Comparison of ENCODE assay signal across 8 cellular contexts in the genomic region with DNA sequence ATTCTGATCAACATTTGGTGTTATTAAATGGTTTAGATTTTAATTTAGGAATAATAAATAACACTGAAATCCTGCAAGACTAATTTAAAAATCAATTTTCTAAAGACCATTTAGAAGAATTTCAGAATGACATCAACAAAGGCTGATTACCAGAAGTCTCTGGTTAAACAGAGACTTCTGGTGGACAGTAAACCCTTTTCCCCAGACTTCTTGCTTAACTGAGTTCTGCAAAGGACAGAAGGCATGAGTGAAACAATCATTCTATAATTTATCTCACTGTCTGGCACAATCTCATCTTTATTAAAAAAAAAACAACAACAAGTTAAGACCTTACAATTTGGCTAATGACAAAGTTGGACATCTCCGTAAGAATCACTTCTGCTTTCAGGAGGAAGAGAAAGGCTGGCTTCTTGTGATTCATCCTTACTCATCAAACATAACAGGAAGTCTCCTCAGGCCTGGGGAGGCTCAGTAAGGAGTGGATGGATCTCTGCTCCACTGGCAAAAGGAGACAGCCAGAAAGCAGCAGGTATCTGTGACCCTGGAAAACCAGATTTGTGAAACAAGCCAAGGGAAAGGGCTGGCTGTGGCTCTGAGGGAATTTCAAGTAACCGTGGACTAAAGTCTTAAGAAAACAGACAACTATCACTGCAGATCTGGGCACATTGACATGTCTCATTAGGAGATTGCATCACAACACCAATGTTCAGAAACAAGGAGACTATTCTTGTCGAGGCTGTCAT. TPM values are rescaled to one million over a fixed set of nuclear protein-coding genes. Genes with fewer than 3 reads are reported as not detected.
DNase-seq lines count a peak whose midpoint lies in the region; ATAC-seq and TF ChIP-seq lines count a peak whose summit lies in the region.

No MANE protein-coding gene starts in this region.

- H3K27ac Mint-ChIP-seq in activated CD8-positive, alpha-beta T cell treated with anti-CD3 and anti-CD28 coated beads for 36 hours, result peak overlapping the region; percentile 80

- H3K4me1 Mint-ChIP-seq in activated CD8-positive, alpha-beta T cell treated with anti-CD3 and anti-CD28 coated beads for 36 hours (ENCODE audit: low read depth), result peaks cover 28% of the 10 kb centered on the region

- no peaks in the 10 kb centered on the region for H3K9me2 ChIP-seq in GM23248 (ENCODE audit: insufficient read depth)

- no peaks in the 10 kb centered on the region for H4K20me1 ChIP-seq in GM23248 (ENCODE audit: insufficient read depth)

- TF ChIP-seq POLR2A in sigmoid colon (IDR thresholded peaks at IDR 0.05), result no peak

- H3K4me2 ChIP-seq in GM23248 (ENCODE audit: unreplicated experiment), result peak overlapping the region; percentile 81

- peaks cover 3% of the 10 kb centered on the region for H3K27me3 Mint-ChIP-seq in activated CD8-positive, alpha-beta T cell treated with anti-CD3 and anti-CD28 coated beads for 36 hours

- CTCF ChIA-PET in activated CD8-positive, alpha-beta T cell treated with anti-CD3 and anti-CD28 coated beads for 36 hours (lab: Charles Lee), result interaction anchor here (0.7 to 4.5 kb wide), 7 partner anchors 10 to 98 kb away, joined by 3 to 70 read pairs (median 5); a partner anchor contains a TSS

- H3K4me1 ChIP-seq in GM23248 (ENCODE audit: insufficient read depth), result peaks cover 20% of the 10 kb centered on the region
- H3K4me1 ChIP-seq in foreskin keratinocyte, result peaks cover 14% of the 10 kb centered on the region
- H3K4me1 ChIP-seq in sigmoid colon, result peaks cover 0 to 15% (median 5%) of the 10 kb centered on the region in 4 donors

- H3K9me3 ChIP-seq in GM23248 (ENCODE audit: low read depth) (no peaks in the 10 kb centered on the region), sigmoid colon (no peaks in the 10 kb centered on the region)

- no peak for TF ChIP-seq CTCF in activated CD8-positive, alpha-beta T cell treated with anti-CD3 and anti-CD28 coated beads for 36 hours (IDR thresholded peaks at IDR 0.05)
- TF ChIP-seq CTCF in foreskin keratinocyte (conservative IDR thresholded peaks at IDR 0.05), result no peak
- no peak for TF ChIP-seq CTCF in sigmoid colon (IDR thresholded peaks at IDR 0.05)

- ATAC-seq in activated CD8-positive, alpha-beta T cell treated with anti-CD3 and anti-CD28 coated beads for 36 hours, result peak; percentile 76
- ATAC-seq in foreskin keratinocyte, result peak; percentile 97

- intact Hi-C loops in activated CD8-positive, alpha-beta T cell treated with anti-CD3 and anti-CD28 coated beads for 36 hours (cut with micrococcal nuclease), result loop anchor here (2.0 kb wide), 1 partner anchor 99 kb away; no protein-coding TSS in a partner anchor
- intact Hi-C loops in sigmoid colon (cut with DNase I), result no loop called here

- H3K36me3 ChIP-seq in GM23248 (ENCODE audit: low read depth) (no peaks in the 10 kb centered on the region), sigmoid colon (no peaks in the 10 kb centered on the region)

- no peaks in the 10 kb centered on the region for H3K9me3 Mint-ChIP-seq in activated CD8-positive, alpha-beta T cell treated with anti-CD3 and anti-CD28 coated beads for 36 hours

- H3K4me3 ChIP-seq in GM23248 (peak overlapping the region; percentile 58), sigmoid colon (no peak overlapping the region)

- POLR2A ChIA-PET in activated CD8-positive, alpha-beta T cell treated with anti-CD3 and anti-CD28 coated beads for 36 hours (lab: Charles Lee), result no interaction called here

- peak overlapping the region; percentile 79 for H3K4me3 Mint-ChIP-seq in activated CD8-positive, alpha-beta T cell treated with anti-CD3 and anti-CD28 coated beads for 36 hours

- H3K79me2 ChIP-seq in GM23248 (ENCODE audit: insufficient read depth), result no peaks in the 10 kb centered on the region

- DNase-seq in ELF-1 (ENCODE audit: low read depth, low spot score) (peak; percentile 52), GM23248 (peak; percentile 94), Kasumi-1 (lab: John Stamatoyannopoulos, UW) (peak; percentile 89 to 90), foreskin keratinocyte (peak; percentile 87 to 93), sigmoid colon (no peak), NCI-H2029 treated with DMSO at 0.1 percent for 48 hours (lab: John Stamatoyannopoulos, UW) (no peak), NCI-H2107 treated with DMSO at 0.1 percent for 48 hours (lab: John Stamatoyannopoulos, UW; ENCODE audit: unreplicated experiment) (no peak)
- peak; percentile 47 for DNase-seq in activated CD8-positive, alpha-beta T cell treated with anti-CD3 and anti-CD28 coated beads for 36 hours

- peak overlapping the region; percentile 44 for H3K9ac ChIP-seq in GM23248

- in situ Hi-C loops in GM23248 (cut with MboI), result no loop called here

- no peaks in the 10 kb centered on the region for H3K27me3 ChIP-seq in GM23248 (replicated peaks; ENCODE audit: insufficient read depth)
- H3K27me3 ChIP-seq in foreskin keratinocyte, result no peaks in the 10 kb centered on the region
- no peaks in the 10 kb centered on the region for H3K27me3 ChIP-seq in sigmoid colon

- no peaks in the 10 kb centered on the region for H3K36me3 Mint-ChIP-seq in activated CD8-positive, alpha-beta T cell treated with anti-CD3 and anti-CD28 coated beads for 36 hours (ENCODE audit: low read depth)

- no peak for TF ChIP-seq EP300 in sigmoid colon (IDR thresholded peaks at IDR 0.05)

- H3K27ac ChIP-seq in GM23248 (peak overlapping the region; percentile 71), foreskin keratinocyte (peak overlapping the region; percentile 51), sigmoid colon (peak overlapping the region; percentile 46 to 71 (median 60))

- peaks cover 22% of the 10 kb centered on the region for H3F3A ChIP-seq in GM23248 (ENCODE audit: insufficient read depth)

- 1 to 6% methylated on average over 3 of the region's 3 CpGs for WGBS in GM23248 (ENCODE audit: low coverage in 1 of 2, low lambda C conversion rate in 2 of 2, missing lambda C conversion rate in 2 of 2), 2 experiments
- WGBS in sigmoid colon, 2 donors, result 43 to 67% methylated on average over 3 of the region's 3 CpGs

- H2AFZ ChIP-seq in GM23248, result peak overlapping the region; percentile 80

RNA-seq across cellular contexts. Expression of a gene that starts 0.9 kb away (rescaled TPM):
- 0.76 and 3.4 TPM in 2 replicates for total RNA-seq in GM23248 (2014; rRNA removed; shearing (Covaris generic))
- polyA plus RNA-seq in GM23248 (2016; fragmentation: Nextera tagmentation; extraction: Ambion mirVana) (0.36 and 0.37 TPM in 2 replicates), foreskin keratinocyte (0.09 and 0.17 TPM in 2 replicates), sigmoid colon (1 to 10 TPM in 1 of 3 donors, under 1 TPM in 2; 0.60 to 3.2 (median 0.92) TPM)
- 1 to 10 TPM; 1.6 to 2.0 TPM for total RNA-seq in activated CD8-positive, alpha-beta T cell treated with anti-CD3 and anti-CD28 coated beads for 36 hours
- total RNA-seq in foreskin keratinocyte (0.41 and 0.53 TPM in 2 replicates), sigmoid colon (1 to 10 TPM; 1.5 to 4.1 (median 2.9) TPM)

RNA-seq across cellular contexts. Expression of a gene that starts 10.1 kb away (rescaled TPM):
- 300 and 318 TPM in 2 replicates for total RNA-seq in GM23248 (2014; rRNA removed; shearing (Covaris generic))
- polyA plus RNA-seq in GM23248 (2016; fragmentation: Nextera tagmentation; extraction: Ambion mirVana) (237 and 238 TPM in 2 replicates), foreskin keratinocyte (14.2 and 17.1 TPM in 2 replicates), sigmoid colon (10 to 100 TPM; 24.7 to 49.5 (median 46.2) TPM)
- total RNA-seq in activated CD8-positive, alpha-beta T cell treated with anti-CD3 and anti-CD28 coated beads for 36 hours, result under 1 TPM; 0.16 to 0.20 TPM
- total RNA-seq in foreskin keratinocyte (52.3 and 64.1 TPM in 2 replicates), sigmoid colon (100 to 1,000 TPM; 120 to 189 (median 134) TPM)

RNA-seq across cellular contexts. Expression of a gene that starts 52.9 kb away (rescaled TPM):
- total RNA-seq in GM23248 (2014; rRNA removed; shearing (Covaris generic)), result not detected in 2 replicates
- 0.11 TPM in 1 of 2 replicates, not detected in the other for polyA plus RNA-seq in GM23248 (2016; fragmentation: Nextera tagmentation; extraction: Ambion mirVana)
- total RNA-seq in activated CD8-positive, alpha-beta T cell treated with anti-CD3 and anti-CD28 coated beads for 36 hours, result 1 to 10 TPM; 1.5 to 1.9 TPM
- total RNA-seq in foreskin keratinocyte, result 0.21 and 0.27 TPM in 2 replicates
- 0.06 and 0.07 TPM in 2 replicates for polyA plus RNA-seq in foreskin keratinocyte
- 10 to 100 TPM in 3 of 4 donors, 1 to 10 TPM in 1; 8.7 to 15.7 (median 13.0) TPM for total RNA-seq in sigmoid colon
- polyA plus RNA-seq in sigmoid colon, result 1 to 10 TPM; 1.8 to 6.5 (median 2.8) TPM

Comparison
In these comparisons a context has a peak if more than half of its experiments do, and no peak if none do; other contexts are left out.
1. DNase-seq: peak in ELF-1 (single experiment), GM23248 (single experiment), Kasumi-1 (2 of 2), activated CD8-positive, alpha-beta T cell treated with anti-CD3 and anti-CD28 coated beads for 36 hours (single experiment) and foreskin keratinocyte (2 of 2); none in sigmoid colon (single experiment), NCI-H2029 treated with DMSO at 0.1 percent for 48 hours (single experiment) and NCI-H2107 treated with DMSO at 0.1 percent for 48 hours (single experiment).
2. RNA of a gene that starts 10.1 kb away (total RNA-seq): 300 to 318 TPM in GM23248, 120 to 189 TPM in sigmoid colon and 52.3 to 64.1 TPM in foreskin keratinocyte; 0.16 to 0.20 TPM in activated CD8-positive, alpha-beta T cell treated with anti-CD3 and anti-CD28 coated beads for 36 hours; every median in the first group is over 10 times any median in the second.
3. Peak in every context shown above with its lines, with median percentiles within 50 percentile points of each other: H3K27ac ChIP-seq.